Comparison of ENCODE assay signal across 8 cellular contexts in the genomic region with DNA sequence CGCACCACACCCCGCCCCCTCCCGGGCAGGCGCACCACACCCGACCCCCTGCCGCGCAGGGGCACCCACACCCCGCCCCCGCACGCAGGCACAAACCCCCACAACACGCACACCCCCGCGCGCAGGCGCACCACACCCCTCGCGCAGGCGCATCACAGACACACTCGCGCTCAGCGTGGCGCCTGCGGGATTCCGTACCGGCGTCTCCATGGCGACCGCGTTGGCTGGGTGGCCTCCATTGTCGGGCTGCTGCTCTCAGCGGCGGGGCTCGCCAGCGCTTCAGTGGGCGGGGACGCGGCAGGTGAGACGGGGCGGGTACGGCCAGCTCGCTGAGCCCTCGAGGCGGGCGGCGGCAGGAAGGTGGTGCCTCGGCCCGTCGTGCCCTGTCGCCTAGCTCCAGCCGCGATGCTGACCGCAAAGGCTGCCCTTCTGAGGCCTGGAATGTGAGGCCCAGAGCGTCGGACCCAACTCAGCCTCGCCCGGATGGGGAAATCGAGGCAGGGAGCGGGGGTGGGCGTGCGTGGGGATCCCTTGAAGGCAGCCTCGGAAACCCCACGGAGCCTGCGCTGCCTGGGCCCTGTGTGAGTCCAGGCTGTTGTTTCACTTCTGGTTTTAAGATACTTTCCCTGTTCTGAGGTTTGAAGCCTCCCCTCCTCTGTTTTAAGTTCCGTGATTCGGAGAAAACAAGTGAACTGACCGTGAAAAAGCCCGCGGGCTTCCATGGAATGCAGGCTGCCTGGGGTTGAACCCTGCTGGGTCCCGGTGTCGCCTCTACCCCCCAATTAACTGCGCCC. TPM values are rescaled to one million over a fixed set of nuclear protein-coding genes. Genes with fewer than 3 reads are reported as not detected.
DNase-seq lines count a peak whose midpoint lies in the region; ATAC-seq lines count a peak whose summit lies in the region.

Gene LRRC27, plus strand, starts transcription at position 238 of the 794 bp plus-strand sequence. CDS start 1,332 bp downstream, outside the sequence.

- peaks cover 1% of the 10 kb centered on the region for H3K79me1 ChIP-seq in mesenchymal stem cell (replicated peaks; ENCODE audit: low read length, poor library complexity, severe bottlenecking)

- H2BK120ac ChIP-seq in mesenchymal stem cell (ENCODE audit: low read depth, low read length), result peak within 1 kb of the TSS; percentile 87

- peak within 1 kb of the TSS; percentile 85 for H2AFZ ChIP-seq in mesenchymal stem cell (ENCODE audit: low read depth, low read length)

- peak within 1 kb of the TSS; percentile 96 for H3K9ac ChIP-seq in mesenchymal stem cell (ENCODE audit: low read length)

- H4K8ac ChIP-seq in mesenchymal stem cell (ENCODE audit: low read length), result peak within 1 kb of the TSS; percentile 94

- H3K9me3 ChIP-seq in mesenchymal stem cell (ENCODE audit: control insufficient read depth, low read length), result no peaks in the 10 kb centered on the region

- H3K27me3 ChIP-seq in mesenchymal stem cell (ENCODE audit: control insufficient read depth in 1 of 2, insufficient read depth in 1 of 2, low read length in 2 of 2), result no peaks in the 10 kb centered on the region

- no peak within 1 kb of the TSS for H3K23ac ChIP-seq in mesenchymal stem cell (ENCODE audit: low read length in 2 of 2)

- peak within 1 kb of the TSS; percentile 88 for H3K4ac ChIP-seq in mesenchymal stem cell (ENCODE audit: low read depth in 1 of 2, low read length in 2 of 2)

- H3K27ac Mint-ChIP-seq in effector memory CD8-positive, alpha-beta T cell, result peak within 1 kb of the TSS; percentile 89 to 91

- peak within 1 kb of the TSS; percentile 62 for H2BK15ac ChIP-seq in mesenchymal stem cell (ENCODE audit: low read depth, poor library complexity, severe bottlenecking)

- peak within 1 kb of the TSS; percentile 11 for H2BK5ac ChIP-seq in mesenchymal stem cell (ENCODE audit: low read depth, low read length, poor library complexity, severe bottlenecking)

- peak within 1 kb of the TSS; percentile 4 for H2AK5ac ChIP-seq in mesenchymal stem cell (ENCODE audit: low read length, severe bottlenecking)

- peak within 1 kb of the TSS in 1 of 2 experiments; percentile 98 for H3K14ac ChIP-seq in mesenchymal stem cell (ENCODE audit: low read length in 2 of 2)

- DNase-seq in COR-L47 (lab: John Stamatoyannopoulos, UW) (peak; percentile 87), HT1080 (ENCODE audit: low read depth) (peak; percentile 93), mesenchymal stem cell (peak; percentile 97)
- peak; percentile 82 for DNase-seq in NK-92 treated with Interleukin-12 subunit alpha and Interleukin-12 subunit beta, amount 100 ng/mL, for 24 hours (lab: John Stamatoyannopoulos, UW)
- DNase-seq in activated CD8-positive, alpha-beta memory T cell treated with anti-CD3 and anti-CD28 coated beads for 48 hours (ENCODE audit: low read depth in 2 of 3, low spot score in 2 of 3), result peak; percentile 98 to 99 (median 98)
- DNase-seq in effector memory CD8-positive, alpha-beta T cell, result peak; percentile 99 to 100 (median 99)
- DNase-seq in stimulated activated CD8-positive, alpha-beta memory T cell treated with anti-CD3 and anti-CD28 coated beads, Interleukin-12 subunit alpha, Interleukin-12 subunit beta, amount 100 ng/mL, for 1 hour (ENCODE audit: low read depth), result peak; percentile 100

- H3K36me3 Mint-ChIP-seq in effector memory CD8-positive, alpha-beta T cell (ENCODE audit: insufficient read depth), result peaks cover 38% of the 10 kb centered on the region

- H3K18ac ChIP-seq in mesenchymal stem cell (ENCODE audit: low read depth in 1 of 2, low read length in 2 of 2), result peak within 1 kb of the TSS; percentile 85 to 96

- peaks cover 36 to 54% of the 10 kb centered on the region in 2 donors for H3K4me1 Mint-ChIP-seq in effector memory CD8-positive, alpha-beta T cell (ENCODE audit: low read depth in 2 of 2)

- H3K36me3 ChIP-seq in mesenchymal stem cell (ENCODE audit: control insufficient read depth in 1 of 2, insufficient read depth in 2 of 2, low read depth in 1 of 2, low read length in 2 of 2), result peaks cover 3 to 21% of the 10 kb centered on the region in 2 experiments

- no peaks in the 10 kb centered on the region for H3K9me3 Mint-ChIP-seq in effector memory CD8-positive, alpha-beta T cell

- H3K4me3 Mint-ChIP-seq in effector memory CD8-positive, alpha-beta T cell, result peak within 1 kb of the TSS; percentile 89 to 92

- ATAC-seq in GM21381 (IDR thresholded peaks at IDR 0.05; ENCODE audit: unreplicated experiment), result peak; percentile 67
- ATAC-seq in effector memory CD8-positive, alpha-beta T cell (replicated peaks), result peak; percentile 86

- peak within 1 kb of the TSS; percentile 80 for H4K91ac ChIP-seq in mesenchymal stem cell (ENCODE audit: low read length)

- peak within 1 kb of the TSS; percentile 76 to 100 for H3K4me3 ChIP-seq in mesenchymal stem cell (ENCODE audit: insufficient read depth in 1 of 2, low read depth in 1 of 2, low read length in 2 of 2)

- H3K27ac ChIP-seq in mesenchymal stem cell (ENCODE audit: low read length, poor library complexity, severe bottlenecking), result peak within 1 kb of the TSS; percentile 65

- H3K4me1 ChIP-seq in mesenchymal stem cell (ENCODE audit: control insufficient read depth, insufficient read depth, low read depth, low read length), result peaks cover 10% of the 10 kb centered on the region

- no peaks in the 10 kb centered on the region for H3K27me3 Mint-ChIP-seq in effector memory CD8-positive, alpha-beta T cell

- peak within 1 kb of the TSS; percentile 87 for H3K4me2 ChIP-seq in mesenchymal stem cell (ENCODE audit: low read length, poor library complexity, severe bottlenecking)

- peak within 1 kb of the TSS; percentile 17 to 92 for H2BK12ac ChIP-seq in mesenchymal stem cell (ENCODE audit: low read length in 2 of 2)

- WGBS in mesenchymal stem cell, result 10% methylated on average over 50 of the region's 71 CpGs

RNA-seq across cellular contexts. Expression of gene LRRC27, which starts in this region (rescaled TPM):
- 2.4 and 5.2 TPM in 2 replicates for total RNA-seq in HT1080 (2014; rRNA removed; shearing (Covaris generic))
- 3.2 and 5.9 TPM in 2 replicates for polyA plus RNA-seq in HT1080 (2015; cell fraction: cytosol; rRNA removed)
- 4.9 and 8.1 TPM in 2 replicates for polyA plus RNA-seq in HT1080 (2015; cell fraction: nucleus; rRNA removed)
- 12.1 TPM for polyA plus RNA-seq in mesenchymal stem cell (2013, experiment 1 of 2)
- 13.3 TPM for polyA plus RNA-seq in mesenchymal stem cell (2013, experiment 2 of 2)

Comparison
In these comparisons a context has a peak if more than half of its experiments do, and no peak if none do; other contexts are left out.
1. Peak in every context shown above with its lines: DNase-seq, ATAC-seq, H3K4me3 ChIP-seq and H3K27ac ChIP-seq.